1 cellular context compared by ENCODE assay signal in the genomic region with DNA sequence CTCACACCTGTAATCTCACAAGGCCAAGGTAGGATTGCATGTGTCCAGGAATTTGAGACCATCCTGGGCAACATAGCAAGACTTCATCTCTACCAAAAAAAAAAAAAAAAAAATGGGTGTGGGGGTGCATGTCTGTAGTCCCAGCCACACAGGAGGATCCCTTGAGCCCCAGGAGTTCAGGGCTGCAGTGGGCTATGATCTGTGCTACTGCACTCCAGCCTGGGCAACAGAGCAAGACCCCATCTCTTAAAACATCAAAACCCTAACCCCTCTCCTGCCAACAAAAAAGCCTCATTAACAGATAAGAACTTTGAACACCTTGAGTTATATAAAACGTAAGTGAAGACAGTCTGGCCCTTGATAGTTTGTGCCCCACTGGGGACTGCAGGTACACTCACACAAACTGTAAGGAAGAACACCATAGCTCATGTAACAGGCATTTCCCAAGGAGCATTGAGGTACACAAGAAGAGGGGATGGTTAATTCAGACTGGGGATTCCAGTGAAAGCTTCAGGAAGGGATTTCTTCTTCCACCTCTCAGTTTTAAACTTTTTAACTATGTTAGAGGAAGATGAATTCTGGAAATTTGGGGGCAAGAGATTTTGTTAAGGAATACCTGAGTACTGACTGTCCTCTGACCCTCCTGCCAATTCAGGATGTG.
TF ChIP-seq lines count a peak whose summit lies in the region.

No MANE protein-coding gene starts in this region.

TF ChIP-seq in GM23338, 12 proteins besides CTCF, POLR2A, EP300 and RAD21:
- TF ChIP-seq, protein P1, sequence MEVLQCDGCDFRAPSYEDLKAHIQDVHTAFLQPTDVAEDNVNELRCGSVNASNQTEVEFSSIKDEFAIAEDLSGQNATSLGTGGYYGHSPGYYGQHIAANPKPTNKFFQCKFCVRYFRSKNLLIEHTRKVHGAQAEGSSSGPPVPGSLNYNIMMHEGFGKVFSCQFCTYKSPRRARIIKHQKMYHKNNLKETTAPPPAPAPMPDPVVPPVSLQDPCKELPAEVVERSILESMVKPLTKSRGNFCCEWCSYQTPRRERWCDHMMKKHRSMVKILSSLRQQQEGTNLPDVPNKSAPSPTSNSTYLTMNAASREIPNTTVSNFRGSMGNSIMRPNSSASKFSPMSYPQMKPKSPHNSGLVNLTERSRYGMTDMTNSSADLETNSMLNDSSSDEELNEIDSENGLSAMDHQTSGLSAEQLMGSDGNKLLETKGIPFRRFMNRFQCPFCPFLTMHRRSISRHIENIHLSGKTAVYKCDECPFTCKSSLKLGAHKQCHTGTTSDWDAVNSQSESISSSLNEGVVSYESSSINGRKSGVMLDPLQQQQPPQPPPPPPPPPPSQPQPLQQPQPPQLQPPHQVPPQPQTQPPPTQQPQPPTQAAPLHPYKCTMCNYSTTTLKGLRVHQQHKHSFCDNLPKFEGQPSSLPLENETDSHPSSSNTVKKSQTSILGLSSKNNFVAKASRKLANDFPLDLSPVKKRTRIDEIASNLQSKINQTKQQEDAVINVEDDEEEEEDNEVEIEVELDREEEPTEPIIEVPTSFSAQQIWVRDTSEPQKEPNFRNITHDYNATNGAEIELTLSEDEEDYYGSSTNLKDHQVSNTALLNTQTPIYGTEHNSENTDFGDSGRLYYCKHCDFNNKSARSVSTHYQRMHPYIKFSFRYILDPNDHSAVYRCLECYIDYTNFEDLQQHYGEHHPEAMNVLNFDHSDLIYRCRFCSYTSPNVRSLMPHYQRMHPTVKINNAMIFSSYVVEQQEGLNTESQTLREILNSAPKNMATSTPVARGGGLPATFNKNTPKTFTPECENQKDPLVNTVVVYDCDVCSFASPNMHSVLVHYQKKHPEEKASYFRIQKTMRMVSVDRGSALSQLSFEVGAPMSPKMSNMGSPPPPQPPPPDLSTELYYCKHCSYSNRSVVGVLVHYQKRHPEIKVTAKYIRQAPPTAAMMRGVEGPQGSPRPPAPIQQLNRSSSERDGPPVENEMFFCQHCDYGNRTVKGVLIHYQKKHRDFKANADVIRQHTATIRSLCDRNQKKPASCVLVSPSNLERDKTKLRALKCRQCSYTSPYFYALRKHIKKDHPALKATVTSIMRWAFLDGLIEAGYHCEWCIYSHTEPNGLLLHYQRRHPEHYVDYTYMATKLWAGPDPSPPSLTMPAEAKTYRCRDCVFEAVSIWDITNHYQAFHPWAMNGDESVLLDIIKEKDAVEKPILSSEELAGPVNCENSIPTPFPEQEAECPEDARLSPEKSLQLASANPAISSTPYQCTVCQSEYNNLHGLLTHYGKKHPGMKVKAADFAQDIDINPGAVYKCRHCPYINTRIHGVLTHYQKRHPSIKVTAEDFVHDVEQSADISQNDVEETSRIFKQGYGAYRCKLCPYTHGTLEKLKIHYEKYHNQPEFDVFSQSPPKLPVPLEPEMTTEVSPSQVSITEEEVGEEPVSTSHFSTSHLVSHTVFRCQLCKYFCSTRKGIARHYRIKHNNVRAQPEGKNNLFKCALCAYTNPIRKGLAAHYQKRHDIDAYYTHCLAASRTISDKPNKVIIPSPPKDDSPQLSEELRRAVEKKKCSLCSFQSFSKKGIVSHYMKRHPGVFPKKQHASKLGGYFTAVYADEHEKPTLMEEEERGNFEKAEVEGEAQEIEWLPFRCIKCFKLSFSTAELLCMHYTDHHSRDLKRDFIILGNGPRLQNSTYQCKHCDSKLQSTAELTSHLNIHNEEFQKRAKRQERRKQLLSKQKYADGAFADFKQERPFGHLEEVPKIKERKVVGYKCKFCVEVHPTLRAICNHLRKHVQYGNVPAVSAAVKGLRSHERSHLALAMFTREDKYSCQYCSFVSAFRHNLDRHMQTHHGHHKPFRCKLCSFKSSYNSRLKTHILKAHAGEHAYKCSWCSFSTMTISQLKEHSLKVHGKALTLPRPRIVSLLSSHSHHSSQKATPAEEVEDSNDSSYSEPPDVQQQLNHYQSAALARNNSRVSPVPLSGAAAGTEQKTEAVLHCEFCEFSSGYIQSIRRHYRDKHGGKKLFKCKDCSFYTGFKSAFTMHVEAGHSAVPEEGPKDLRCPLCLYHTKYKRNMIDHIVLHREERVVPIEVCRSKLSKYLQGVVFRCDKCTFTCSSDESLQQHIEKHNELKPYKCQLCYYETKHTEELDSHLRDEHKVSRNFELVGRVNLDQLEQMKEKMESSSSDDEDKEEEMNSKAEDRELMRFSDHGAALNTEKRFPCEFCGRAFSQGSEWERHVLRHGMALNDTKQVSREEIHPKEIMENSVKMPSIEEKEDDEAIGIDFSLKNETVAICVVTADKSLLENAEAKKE (CRISPR knock-in tag; IDR thresholded peaks at IDR 0.05), result no peak
- TF ChIP-seq, protein P2, sequence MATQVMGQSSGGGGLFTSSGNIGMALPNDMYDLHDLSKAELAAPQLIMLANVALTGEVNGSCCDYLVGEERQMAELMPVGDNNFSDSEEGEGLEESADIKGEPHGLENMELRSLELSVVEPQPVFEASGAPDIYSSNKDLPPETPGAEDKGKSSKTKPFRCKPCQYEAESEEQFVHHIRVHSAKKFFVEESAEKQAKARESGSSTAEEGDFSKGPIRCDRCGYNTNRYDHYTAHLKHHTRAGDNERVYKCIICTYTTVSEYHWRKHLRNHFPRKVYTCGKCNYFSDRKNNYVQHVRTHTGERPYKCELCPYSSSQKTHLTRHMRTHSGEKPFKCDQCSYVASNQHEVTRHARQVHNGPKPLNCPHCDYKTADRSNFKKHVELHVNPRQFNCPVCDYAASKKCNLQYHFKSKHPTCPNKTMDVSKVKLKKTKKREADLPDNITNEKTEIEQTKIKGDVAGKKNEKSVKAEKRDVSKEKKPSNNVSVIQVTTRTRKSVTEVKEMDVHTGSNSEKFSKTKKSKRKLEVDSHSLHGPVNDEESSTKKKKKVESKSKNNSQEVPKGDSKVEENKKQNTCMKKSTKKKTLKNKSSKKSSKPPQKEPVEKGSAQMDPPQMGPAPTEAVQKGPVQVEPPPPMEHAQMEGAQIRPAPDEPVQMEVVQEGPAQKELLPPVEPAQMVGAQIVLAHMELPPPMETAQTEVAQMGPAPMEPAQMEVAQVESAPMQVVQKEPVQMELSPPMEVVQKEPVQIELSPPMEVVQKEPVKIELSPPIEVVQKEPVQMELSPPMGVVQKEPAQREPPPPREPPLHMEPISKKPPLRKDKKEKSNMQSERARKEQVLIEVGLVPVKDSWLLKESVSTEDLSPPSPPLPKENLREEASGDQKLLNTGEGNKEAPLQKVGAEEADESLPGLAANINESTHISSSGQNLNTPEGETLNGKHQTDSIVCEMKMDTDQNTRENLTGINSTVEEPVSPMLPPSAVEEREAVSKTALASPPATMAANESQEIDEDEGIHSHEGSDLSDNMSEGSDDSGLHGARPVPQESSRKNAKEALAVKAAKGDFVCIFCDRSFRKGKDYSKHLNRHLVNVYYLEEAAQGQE (IDR thresholded peaks at IDR 0.05; ENCODE audit: unreplicated experiment), result no peak
- TF ChIP-seq, protein P3, sequence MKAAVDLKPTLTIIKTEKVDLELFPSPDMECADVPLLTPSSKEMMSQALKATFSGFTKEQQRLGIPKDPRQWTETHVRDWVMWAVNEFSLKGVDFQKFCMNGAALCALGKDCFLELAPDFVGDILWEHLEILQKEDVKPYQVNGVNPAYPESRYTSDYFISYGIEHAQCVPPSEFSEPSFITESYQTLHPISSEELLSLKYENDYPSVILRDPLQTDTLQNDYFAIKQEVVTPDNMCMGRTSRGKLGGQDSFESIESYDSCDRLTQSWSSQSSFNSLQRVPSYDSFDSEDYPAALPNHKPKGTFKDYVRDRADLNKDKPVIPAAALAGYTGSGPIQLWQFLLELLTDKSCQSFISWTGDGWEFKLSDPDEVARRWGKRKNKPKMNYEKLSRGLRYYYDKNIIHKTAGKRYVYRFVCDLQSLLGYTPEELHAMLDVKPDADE (IDR thresholded peaks at IDR 0.05), result no peak
- TF ChIP-seq ZNF114 (CRISPR knock-in tag; IDR thresholded peaks at IDR 0.05), result no peak
- no peak for TF ChIP-seq EZH2 (IDR thresholded peaks at IDR 0.05; ENCODE audit: low read depth, unreplicated experiment)
- TF ChIP-seq EZH2phosphoT487 (IDR thresholded peaks at IDR 0.05; ENCODE audit: unreplicated experiment), result no peak
- TF ChIP-seq POLR2AphosphoS5 (IDR thresholded peaks at IDR 0.05; ENCODE audit: low read depth), result no peak
- TF ChIP-seq STAT1 (IDR thresholded peaks at IDR 0.05; ENCODE audit: unreplicated experiment), result no peak
- no peak for TF ChIP-seq NANOG (IDR thresholded peaks at IDR 0.05; ENCODE audit: borderline replicate concordance)
